Comparison of ENCODE assay signal across 8 cellular contexts in genomic region chr2:112482309-112483046, GRCh38. TPM values are rescaled to one million over a fixed set of nuclear protein-coding genes. Genes with fewer than 3 reads are reported as not detected.
DNase-seq lines count a peak whose midpoint lies in the region; ATAC-seq and TF ChIP-seq lines count a peak whose summit lies in the region.

No MANE protein-coding gene starts in this region.

- TF ChIP-seq POLR2A in testis (IDR thresholded peaks at IDR 0.05): no peak

- H3K4me3 ChIP-seq in GM08714 (ENCODE audit: low read length): peak overlapping the region; percentile 95
- H3K4me3 ChIP-seq in testis: peak overlapping the region; percentile 71 to 90

- WGBS in testis, 2 donors: 0 to 1% methylated on average over 39 to 57 of the region's 77 CpGs

- TF ChIP-seq CTCF in HFFc6 (IDR thresholded peaks at IDR 0.05) (no peak), testis (IDR thresholded peaks at IDR 0.05) (no peak)

- peaks cover 7% of the 10 kb centered on the region for H3K4me1 ChIP-seq in testis

- H3K27me3 ChIP-seq in testis: no peaks in the 10 kb centered on the region

- H3K4me3 Mint-ChIP-seq in HFFc6: peak overlapping the region; percentile 92
- H3K4me3 Mint-ChIP-seq in activated T-cell treated with anti-CD3 and anti-CD28 coated beads, Interleukin-2, amount 50 U/mL, for 24 hours: peak overlapping the region; percentile 94

- DNase-seq in HFFc6 (peak; percentile 30), NCI-H2171 (lab: John Stamatoyannopoulos, UW) (peak; percentile 53), myocyte (ENCODE audit: low read depth) (peak; percentile 61), testis (peak; percentile 33)
- peak; percentile 71 for DNase-seq in activated T-cell treated with anti-CD3 and anti-CD28 coated beads, Interleukin-2, amount 50 U/mL, for 24 hours

- peak overlapping the region; percentile 92 for H3K27ac Mint-ChIP-seq in HFFc6
- H3K27ac Mint-ChIP-seq in activated T-cell treated with anti-CD3 and anti-CD28 coated beads, Interleukin-2, amount 50 U/mL, for 24 hours: peak overlapping the region; percentile 87

- H3K4me1 Mint-ChIP-seq in HFFc6 (ENCODE audit: low read depth): peaks cover 45% of the 10 kb centered on the region
- peaks cover 50% of the 10 kb centered on the region for H3K4me1 Mint-ChIP-seq in activated T-cell treated with anti-CD3 and anti-CD28 coated beads, Interleukin-2, amount 50 U/mL, for 24 hours (ENCODE audit: low read depth)

- ATAC-seq in esophagus mucosa (peak; percentile 30), HG02588 (IDR thresholded peaks at IDR 0.05; ENCODE audit: unreplicated experiment) (no peak)

- no peaks in the 10 kb centered on the region for H3K36me3 ChIP-seq in testis (ENCODE audit: low read depth, missing control alignments)

- H3K36me3 Mint-ChIP-seq in HFFc6 (ENCODE audit: low read depth): peaks cover 17% of the 10 kb centered on the region
- peaks cover 46% of the 10 kb centered on the region for H3K36me3 Mint-ChIP-seq in activated T-cell treated with anti-CD3 and anti-CD28 coated beads, Interleukin-2, amount 50 U/mL, for 24 hours (ENCODE audit: low read depth)

- H3K9me3 ChIP-seq in testis: no peaks in the 10 kb centered on the region

- intact Hi-C loops in testis (cut with DNase I; ENCODE audit: low total_unique reads): no loop called here

- no peaks in the 10 kb centered on the region; the same call in 1 of the 2 replicates for H3K27me3 Mint-ChIP-seq in HFFc6 (ENCODE audit: insufficient read depth)
- no peaks in the 10 kb centered on the region for H3K27me3 Mint-ChIP-seq in activated T-cell treated with anti-CD3 and anti-CD28 coated beads, Interleukin-2, amount 50 U/mL, for 24 hours

- peak overlapping the region; percentile 86 to 87 for H3K27ac ChIP-seq in testis

- H3K9me3 Mint-ChIP-seq in HFFc6: no peaks in the 10 kb centered on the region
- no peaks in the 10 kb centered on the region for H3K9me3 Mint-ChIP-seq in activated T-cell treated with anti-CD3 and anti-CD28 coated beads, Interleukin-2, amount 50 U/mL, for 24 hours

RNA-seq across cellular contexts. Expression of gene TTL, which starts 0.5 kb away (rescaled TPM):
- 10 to 100 TPM; 48.4 to 65.1 (median 55.1) TPM for total RNA-seq in HFFc6 (2021; fragmentation: NEBNext Ultra II Directional; extraction: Animal tissue kit (Norgen Biotek cat#: 25700))
- total RNA-seq in esophagus mucosa: 21.6 TPM
- total RNA-seq in myocyte: 49.0 and 79.6 TPM in 2 replicates
- 34.1 TPM for polyA plus RNA-seq in myocyte (2012)
- total RNA-seq in testis: 10 to 100 TPM; 11.4 to 14.3 TPM
- polyA plus RNA-seq in testis (ENCODE audit: insufficient read depth, low read depth, low replicate concordance): 12.2 TPM

RNA-seq across cellular contexts. Expression of gene RGPD8, which starts 49.0 kb away (rescaled TPM):
- 1 to 10 TPM; 4.1 to 6.6 (median 5.5) TPM for total RNA-seq in HFFc6 (2021; fragmentation: NEBNext Ultra II Directional; extraction: Animal tissue kit (Norgen Biotek cat#: 25700))
- total RNA-seq in esophagus mucosa (3.5 TPM), myocyte (6.7 and 8.1 TPM in 2 replicates), testis (10 to 100 TPM; 33.0 to 57.2 TPM)
- polyA plus RNA-seq in myocyte (2012): 1.4 TPM
- 28.0 TPM for polyA plus RNA-seq in testis (ENCODE audit: insufficient read depth, low read depth, low replicate concordance)

RNA-seq across cellular contexts. Expression of gene POLR1B, which starts 59.8 kb away (rescaled TPM):
- 10 to 100 TPM; 15.1 to 27.5 (median 17.6) TPM for total RNA-seq in HFFc6 (2021; fragmentation: NEBNext Ultra II Directional; extraction: Animal tissue kit (Norgen Biotek cat#: 25700))
- total RNA-seq in esophagus mucosa (23.5 TPM), myocyte (11.8 and 14.0 TPM in 2 replicates), testis (10 to 100 TPM; 26.9 to 29.8 TPM)
- polyA plus RNA-seq in myocyte (2012): 6.0 TPM
- polyA plus RNA-seq in testis (ENCODE audit: insufficient read depth, low read depth, low replicate concordance): 59.2 TPM
